In genomic region chr15:35657679-35658201, GRCh38 we compare ENCODE assay signal across 13 cellular contexts.
A peak's percentile ranks its signal among the peaks of the same experiment; 100 is the strongest.
DNase-seq lines count a peak whose midpoint lies in the region; ATAC-seq and TF ChIP-seq lines count a peak whose summit lies in the region.
"Had no signal": no experiment of that assay in that cellular context is flagged by ENCODE, and none has a peak within 500 bp of the region (broad histone marks: within the 10 kb centered on the region; RNA-seq: fewer than 3 reads in every experiment).

No MANE protein-coding gene starts in this region.

- no peak overlapping the region for H3K4me3 Mint-ChIP-seq in activated T-helper 1 cell treated with anti-CD3 and anti-CD28 coated beads, Interleukin-12 subunit alpha, Interleukin-12 subunit beta, Interleukin-2, Interleukin-4 antibody, amounts not matched to agents 30 ng/mL and 10 ng/mL and 1 ng/mL, durations not matched to agents 14 hours and 24 hours and 36 hours
- H3K4me3 Mint-ChIP-seq in effector memory CD8-positive, alpha-beta T cell = no peak overlapping the region
- H3K4me3 Mint-ChIP-seq: activated naive CD8-positive, alpha-beta T cell had no signal

- H3K9me3 ChIP-seq in right atrium auricular region = no peaks in the 10 kb centered on the region
- H3K9me3 ChIP-seq: right lobe of liver had no signal

- H3K27me3 ChIP-seq in ACC112 (ENCODE audit: insufficient read depth, low read length) (no peaks in the 10 kb centered on the region), right atrium auricular region (no peaks in the 10 kb centered on the region)
- H3K27me3 ChIP-seq: right lobe of liver had no signal

- H3K36me3 ChIP-seq in ACC112 (ENCODE audit: insufficient read depth, low read length) (no peaks in the 10 kb centered on the region), right atrium auricular region (no peaks in the 10 kb centered on the region)
- H3K36me3 ChIP-seq: right lobe of liver had no signal

- H3K36me3 Mint-ChIP-seq in activated T-helper 1 cell treated with anti-CD3 and anti-CD28 coated beads, Interleukin-12 subunit alpha, Interleukin-12 subunit beta, Interleukin-2, Interleukin-4 antibody, amounts not matched to agents 30 ng/mL and 10 ng/mL and 1 ng/mL, durations not matched to agents 14 hours and 24 hours and 36 hours (ENCODE audit: low read depth) = no peaks in the 10 kb centered on the region
- H3K36me3 Mint-ChIP-seq in effector memory CD8-positive, alpha-beta T cell (ENCODE audit: insufficient read depth) = no peaks in the 10 kb centered on the region
- H3K36me3 Mint-ChIP-seq: activated naive CD8-positive, alpha-beta T cell had no signal

- H3K4me1 Mint-ChIP-seq in activated T-helper 1 cell treated with anti-CD3 and anti-CD28 coated beads, Interleukin-12 subunit alpha, Interleukin-12 subunit beta, Interleukin-2, Interleukin-4 antibody, amounts not matched to agents 30 ng/mL and 10 ng/mL and 1 ng/mL, durations not matched to agents 14 hours and 24 hours and 36 hours (ENCODE audit: low read depth) = peaks cover 12% of the 10 kb centered on the region
- H3K4me1 Mint-ChIP-seq in effector memory CD8-positive, alpha-beta T cell (ENCODE audit: low read depth in 2 of 2) = no peaks in the 10 kb centered on the region

- no peak for TF ChIP-seq CTCF in right atrium auricular region (IDR thresholded peaks at IDR 0.05)

- DNase-seq in ELR (ENCODE audit: low read depth) = peak; percentile 8
- no peak for DNase-seq in activated T-helper 1 cell treated with anti-CD3 and anti-CD28 coated beads, Interleukin-12 subunit alpha, Interleukin-12 subunit beta, Interleukin-2, Interleukin-4 antibody, amounts not matched to agents 30 ng/mL and 10 ng/mL and 1 ng/mL, durations not matched to agents 14 hours and 24 hours and 36 hours (ENCODE audit: low spot score)
- peak; percentile 61 for DNase-seq in kidney tubule cell (ENCODE audit: low spot score)
- no peak for DNase-seq in effector memory CD8-positive, alpha-beta T cell
- DNase-seq in NAMALWA (ENCODE audit: low spot score) = no peak
- DNase-seq in right atrium auricular region (ENCODE audit: low spot score) = no peak
- DNase-seq: effector CD4-positive, alpha-beta T cell; NCI-H226; right lobe of liver had no signal

- peaks cover 2% of the 10 kb centered on the region for H3K9me3 Mint-ChIP-seq in activated T-helper 1 cell treated with anti-CD3 and anti-CD28 coated beads, Interleukin-12 subunit alpha, Interleukin-12 subunit beta, Interleukin-2, Interleukin-4 antibody, amounts not matched to agents 30 ng/mL and 10 ng/mL and 1 ng/mL, durations not matched to agents 14 hours and 24 hours and 36 hours
- no peaks in the 10 kb centered on the region for H3K9me3 Mint-ChIP-seq in effector memory CD8-positive, alpha-beta T cell

- H3K4me1 ChIP-seq in ACC112 (ENCODE audit: control insufficient read depth, insufficient read depth, low read length, unreplicated experiment) (peaks cover 9% of the 10 kb centered on the region), right atrium auricular region (no peaks in the 10 kb centered on the region)
- H3K4me1 ChIP-seq: right lobe of liver had no signal

- peak overlapping the region; percentile 12 for H2AFZ ChIP-seq in ACC112 (ENCODE audit: low read length, unreplicated experiment)

- H3K27me3 Mint-ChIP-seq in activated T-helper 1 cell treated with anti-CD3 and anti-CD28 coated beads, Interleukin-12 subunit alpha, Interleukin-12 subunit beta, Interleukin-2, Interleukin-4 antibody, amounts not matched to agents 30 ng/mL and 10 ng/mL and 1 ng/mL, durations not matched to agents 14 hours and 24 hours and 36 hours (ENCODE audit: insufficient read depth) = peaks cover 4% of the 10 kb centered on the region
- H3K27me3 Mint-ChIP-seq in effector memory CD8-positive, alpha-beta T cell = peaks cover 10 to 13% of the 10 kb centered on the region in 2 donors

- peak overlapping the region; percentile 22 for H3K27ac Mint-ChIP-seq in activated T-helper 1 cell treated with anti-CD3 and anti-CD28 coated beads, Interleukin-12 subunit alpha, Interleukin-12 subunit beta, Interleukin-2, Interleukin-4 antibody, amounts not matched to agents 30 ng/mL and 10 ng/mL and 1 ng/mL, durations not matched to agents 14 hours and 24 hours and 36 hours
- no peak overlapping the region for H3K27ac Mint-ChIP-seq in effector memory CD8-positive, alpha-beta T cell
- H3K27ac Mint-ChIP-seq: activated naive CD8-positive, alpha-beta T cell had no signal

- intact Hi-C loops in activated T-helper 1 cell treated with anti-CD3 and anti-CD28 coated beads, Interleukin-12 subunit alpha, Interleukin-12 subunit beta, Interleukin-2, Interleukin-4 antibody, amounts not matched to agents 30 ng/mL and 10 ng/mL and 1 ng/mL, durations not matched to agents 14 hours and 24 hours and 36 hours (cut with micrococcal nuclease) = loop anchor here (1.0 kb wide), 2 partner anchors 16 to 111 kb away; partner anchors contain the start of gene DPH6

- H3K27ac ChIP-seq in ACC112 (ENCODE audit: low read depth, low read length) = peak overlapping the region; percentile 38
- peak overlapping the region in 1 of 2 donors; percentile 32 for H3K27ac ChIP-seq in right atrium auricular region
- H3K27ac ChIP-seq: right lobe of liver had no signal

- H3K79me2 ChIP-seq in ACC112 (ENCODE audit: control insufficient read depth, insufficient read depth, low read length, unreplicated experiment) = no peaks in the 10 kb centered on the region

- no peak for ATAC-seq in effector memory CD8-positive, alpha-beta T cell (replicated peaks)
- no peak for ATAC-seq in HG02885 (IDR thresholded peaks at IDR 0.05; ENCODE audit: poor library complexity, unreplicated experiment)
- ATAC-seq: HCT116, right lobe of liver had no signal

- H3K4me3 ChIP-seq in ACC112 (ENCODE audit: low read depth, low read length) = no peak overlapping the region
- H3K4me3 ChIP-seq in right atrium auricular region = no peak overlapping the region
- H3K4me3 ChIP-seq: right lobe of liver had no signal

Comparison
In these comparisons a context has a peak if more than half of its experiments do, and no peak if none do; other contexts are left out.
1. DNase-seq: peak in ELR (single experiment) and kidney tubule cell (single experiment); none in activated T-helper 1 cell treated with anti-CD3 and anti-CD28 coated beads, Interleukin-12 subunit alpha, Interleukin-12 subunit beta, Interleukin-2, Interleukin-4 antibody, amounts not matched to agents 30 ng/mL and 10 ng/mL and 1 ng/mL, durations not matched to agents 14 hours and 24 hours and 36 hours (single experiment), effector memory CD8-positive, alpha-beta T cell (0 of 3), NAMALWA (single experiment) and right atrium auricular region (single experiment).